8 cellular contexts compared by ENCODE assay signal in the genomic region with DNA sequence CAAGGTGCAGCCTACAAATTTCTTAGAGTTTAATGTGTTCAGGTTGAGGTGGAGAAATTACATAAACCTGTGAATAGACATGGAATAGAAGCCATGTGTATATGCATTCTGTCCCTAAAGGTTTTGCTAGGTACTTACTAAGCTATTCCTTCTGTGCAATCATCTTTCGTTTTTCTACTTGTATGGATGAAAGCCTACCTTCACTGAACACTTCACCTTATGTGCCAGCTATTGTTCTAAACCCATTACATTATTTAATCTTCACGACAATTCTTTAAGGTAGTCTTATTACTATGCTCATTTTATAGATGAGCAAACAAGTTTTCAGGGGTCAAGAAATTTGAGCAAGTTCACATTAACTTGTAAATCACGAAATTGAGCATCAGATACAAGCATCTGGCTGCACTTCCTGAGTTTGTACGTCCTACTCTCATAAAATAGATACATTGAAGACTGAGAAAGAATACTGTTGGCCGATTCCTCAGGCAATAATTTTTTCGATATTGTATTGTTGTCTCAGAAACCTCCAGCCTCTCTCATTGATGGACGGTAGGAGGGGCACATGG. TPM values are rescaled to one million over a fixed set of nuclear protein-coding genes. Genes with fewer than 3 reads are reported as not detected.
DNase-seq lines count a peak whose midpoint lies in the region; ATAC-seq and TF ChIP-seq lines count a peak whose summit lies in the region.

No MANE protein-coding gene starts in this region.

- no peak for DNase-seq in Caco-2
- DNase-seq in MM.1S: peak; percentile 21
- DNase-seq in neural progenitor cell (ENCODE audit: low spot score): no peak
- no peak for DNase-seq in stimulated activated CD4-positive, alpha-beta T cell treated with anti-CD3 and anti-CD28 coated beads, Interleukin-15, amount 100 ng/mL, for 24 hours
- DNase-seq in DMS153 (lab: John Stamatoyannopoulos, UW): no peak
- DNase-seq in midbrain (lab: John Stamatoyannopoulos, UW): no peak

- H3K27ac ChIP-seq in MM.1S (ENCODE audit: low read length): peak overlapping the region; percentile 11; the same call in 1 of the 2 replicates
- no peak overlapping the region for H3K27ac ChIP-seq in neural progenitor cell

- H3K4me3 Mint-ChIP-seq in Caco-2 (ENCODE audit: unreplicated experiment) (peak overlapping the region; percentile 87), neural progenitor cell (peak overlapping the region; percentile 91)
- H3K4me3 Mint-ChIP-seq in dendritic cell treated with granulocyte-macrophage colony-stimulating factor and Interleukin-4, amounts not matched to agents 40 ng/mL and 50 ng/mL, for 4 days: peak overlapping the region; percentile 80

- H2AFZ ChIP-seq in MM.1S (ENCODE audit: low read length) (peak overlapping the region; percentile 95), neural progenitor cell (replicated peaks) (peak overlapping the region; percentile 23)

- H3K9me2 ChIP-seq in MM.1S (replicated peaks; ENCODE audit: insufficient read depth, low read length): no peaks in the 10 kb centered on the region

- H3K4me1 Mint-ChIP-seq in Caco-2 (ENCODE audit: low read depth, unreplicated experiment): peaks cover 6% of the 10 kb centered on the region
- H3K4me1 Mint-ChIP-seq in dendritic cell treated with granulocyte-macrophage colony-stimulating factor and Interleukin-4, amounts not matched to agents 40 ng/mL and 50 ng/mL, for 4 days (ENCODE audit: low read depth): peaks cover 10% of the 10 kb centered on the region
- peaks cover 44% of the 10 kb centered on the region for H3K4me1 Mint-ChIP-seq in neural progenitor cell

- no peaks in the 10 kb centered on the region for H3F3A ChIP-seq in MM.1S (ENCODE audit: insufficient read depth, low read length)
- H3F3A ChIP-seq in neural progenitor cell (ENCODE audit: low read depth): peaks cover 37% of the 10 kb centered on the region

- H3K4me2 ChIP-seq in MM.1S (ENCODE audit: low read depth, low read length) (peak overlapping the region; percentile 60), neural progenitor cell (peak overlapping the region; percentile 79)

- H4K20me1 ChIP-seq in MM.1S (ENCODE audit: insufficient read depth, low read length) (no peaks in the 10 kb centered on the region), neural progenitor cell (ENCODE audit: low read depth) (peaks cover 35% of the 10 kb centered on the region)

- H3K4me1 ChIP-seq in Caco-2: peaks cover 5% of the 10 kb centered on the region; the same call in 1 of the 2 replicates
- H3K4me1 ChIP-seq in MM.1S (ENCODE audit: low read length): peaks cover 9% of the 10 kb centered on the region; the same call in 1 of the 2 replicates
- peaks cover 72% of the 10 kb centered on the region for H3K4me1 ChIP-seq in neural progenitor cell

- H3K9me3 ChIP-seq in Caco-2 (no peaks in the 10 kb centered on the region), MM.1S (replicated peaks; ENCODE audit: insufficient read depth, low read length) (no peaks in the 10 kb centered on the region), neural progenitor cell (ENCODE audit: low read depth) (no peaks in the 10 kb centered on the region)

- BruUV-seq in Caco-2 (replicated peaks; lab: Mats Ljungman, UMichigan): TSS peak; percentile 99

- peak overlapping the region; percentile 41 for H3K4me3 ChIP-seq in Caco-2 (ENCODE audit: low read depth, low read length)
- peak overlapping the region; percentile 73 for H3K4me3 ChIP-seq in MM.1S (ENCODE audit: low read length)
- H3K4me3 ChIP-seq in neural progenitor cell: peak overlapping the region; percentile 98

- TF ChIP-seq CTCF in Caco-2 (IDR thresholded peaks at IDR 0.05; ENCODE audit: insufficient read depth in 1 of 2, low read depth in 1 of 2, low read length in 1 of 2, severe bottlenecking in 1 of 2, unreplicated experiment in 1 of 2) (no peak), MM.1S (IDR thresholded peaks at IDR 0.05; ENCODE audit: low read length) (no peak), neural progenitor cell (IDR thresholded peaks at IDR 0.05) (no peak)

- peaks cover 21% of the 10 kb centered on the region for H3K36me3 Mint-ChIP-seq in Caco-2 (ENCODE audit: insufficient read depth, unreplicated experiment)
- peaks cover 11% of the 10 kb centered on the region for H3K36me3 Mint-ChIP-seq in dendritic cell treated with granulocyte-macrophage colony-stimulating factor and Interleukin-4, amounts not matched to agents 40 ng/mL and 50 ng/mL, for 4 days (ENCODE audit: low read depth)
- peaks cover 19% of the 10 kb centered on the region for H3K36me3 Mint-ChIP-seq in neural progenitor cell

- H3K9me3 Mint-ChIP-seq in Caco-2 (ENCODE audit: unreplicated experiment): no peaks in the 10 kb centered on the region
- H3K9me3 Mint-ChIP-seq in dendritic cell treated with granulocyte-macrophage colony-stimulating factor and Interleukin-4, amounts not matched to agents 40 ng/mL and 50 ng/mL, for 4 days: no peaks in the 10 kb centered on the region
- no peaks in the 10 kb centered on the region for H3K9me3 Mint-ChIP-seq in neural progenitor cell

- H3K27ac Mint-ChIP-seq in Caco-2 (ENCODE audit: unreplicated experiment) (peak overlapping the region; percentile 81), neural progenitor cell (peak overlapping the region; percentile 9)
- peak overlapping the region; percentile 75 for H3K27ac Mint-ChIP-seq in dendritic cell treated with granulocyte-macrophage colony-stimulating factor and Interleukin-4, amounts not matched to agents 40 ng/mL and 50 ng/mL, for 4 days

- H3K9ac ChIP-seq in MM.1S (ENCODE audit: low read length) (peak overlapping the region; percentile 55; the same call in 1 of the 2 replicates), neural progenitor cell (no peak overlapping the region)

- H3K36me3 ChIP-seq in Caco-2 (ENCODE audit: control insufficient read depth, insufficient read depth, low read length): no peaks in the 10 kb centered on the region
- H3K36me3 ChIP-seq in MM.1S (replicated peaks; ENCODE audit: insufficient read depth, low read length): no peaks in the 10 kb centered on the region
- H3K36me3 ChIP-seq in neural progenitor cell: peaks cover 14% of the 10 kb centered on the region

- intact Hi-C loops in Caco-2 (cut with micrococcal nuclease; ENCODE audit: unreplicated experiment): loop anchor here (1.0 kb wide), 1 partner anchor 26 kb away; the partner anchor contains the start of gene SCAPER
- intact Hi-C loops in dendritic cell treated with granulocyte-macrophage colony-stimulating factor and Interleukin-4, amounts not matched to agents 40 ng/mL and 50 ng/mL, for 4 days (cut with micrococcal nuclease): loop anchor here (2.0 kb wide), 1 partner anchor 26 kb away; the partner anchor contains the start of gene SCAPER

- ATAC-seq in HG02870 (IDR thresholded peaks at IDR 0.05; ENCODE audit: unreplicated experiment): no peak

- POLR2A ChIA-PET in Caco-2 (lab: Charles Lee): interaction anchor here (0.6 to 1.9 kb wide), 5 partner anchors 15 to 724 kb away, joined by 3 to 18 read pairs (median 4); partner anchors contain the start of genes ETFA and SCAPER

- H3K79me2 ChIP-seq in MM.1S (ENCODE audit: low read length) (peaks cover 16% of the 10 kb centered on the region), neural progenitor cell (ENCODE audit: low read depth) (peaks cover 43% of the 10 kb centered on the region)

- CTCF ChIA-PET in Caco-2 (lab: Charles Lee): interaction anchor here (0.6 to 1.0 kb wide), 3 partner anchors 26 to 745 kb away, joined by 3 to 4 read pairs (median 3); partner anchors contain the start of gene SCAPER

- no peaks in the 10 kb centered on the region for H3K27me3 Mint-ChIP-seq in Caco-2 (ENCODE audit: insufficient read depth, unreplicated experiment)
- H3K27me3 Mint-ChIP-seq in dendritic cell treated with granulocyte-macrophage colony-stimulating factor and Interleukin-4, amounts not matched to agents 40 ng/mL and 50 ng/mL, for 4 days: no peaks in the 10 kb centered on the region
- H3K27me3 Mint-ChIP-seq in neural progenitor cell (ENCODE audit: insufficient read depth, low read depth): peaks cover 3% of the 10 kb centered on the region

- H3K27me3 ChIP-seq in Caco-2 (replicated peaks; ENCODE audit: control insufficient read depth, insufficient read depth, low read length) (no peaks in the 10 kb centered on the region), MM.1S (replicated peaks; ENCODE audit: insufficient read depth, low read length) (no peaks in the 10 kb centered on the region), neural progenitor cell (no peaks in the 10 kb centered on the region)

RNA-seq across cellular contexts. Expression of gene RCN2, which starts 0.6 kb away (rescaled TPM):
- total RNA-seq in Caco-2 (2022) (72.8 and 73.7 TPM in 2 replicates), neural progenitor cell (ENCODE audit: low replicate concordance) (358 and 645 TPM in 2 replicates)

RNA-seq across cellular contexts. Expression of gene SCAPER, which starts 25.8 kb away (rescaled TPM):
- total RNA-seq in Caco-2 (2022): 24.6 and 28.3 TPM in 2 replicates
- 15.0 and 20.4 TPM in 2 replicates for total RNA-seq in neural progenitor cell (ENCODE audit: low replicate concordance)

Comparison
In these comparisons a context has a peak if more than half of its experiments do, and no peak if none do; other contexts are left out.
1. H3K4me3 ChIP-seq: peak in every context shown above with its lines; median percentile 98 in neural progenitor cell; 73 in MM.1S; 41 in Caco-2.
2. H3K27ac Mint-ChIP-seq: peak in every context shown above with its lines; median percentile 81 in Caco-2; 75 in dendritic cell treated with granulocyte-macrophage colony-stimulating factor and Interleukin-4, amounts not matched to agents 40 ng/mL and 50 ng/mL, for 4 days; 9 in neural progenitor cell.